1 cellular context compared by ENCODE assay signal in genomic region chr17:44123356-44124117, GRCh38.
A peak's percentile ranks its signal among the peaks of the same experiment; 100 is the strongest.
TF ChIP-seq lines count a peak whose summit lies in the region.

TSS of gene HDAC5 (minus strand) at chr17:44123641. CDS start at chr17:44117515, 6,126 bp downstream.

TF ChIP-seq in A549, 52 proteins besides CTCF, POLR2A, EP300 and RAD21 (continued from another document):
- TF ChIP-seq, protein P1, sequence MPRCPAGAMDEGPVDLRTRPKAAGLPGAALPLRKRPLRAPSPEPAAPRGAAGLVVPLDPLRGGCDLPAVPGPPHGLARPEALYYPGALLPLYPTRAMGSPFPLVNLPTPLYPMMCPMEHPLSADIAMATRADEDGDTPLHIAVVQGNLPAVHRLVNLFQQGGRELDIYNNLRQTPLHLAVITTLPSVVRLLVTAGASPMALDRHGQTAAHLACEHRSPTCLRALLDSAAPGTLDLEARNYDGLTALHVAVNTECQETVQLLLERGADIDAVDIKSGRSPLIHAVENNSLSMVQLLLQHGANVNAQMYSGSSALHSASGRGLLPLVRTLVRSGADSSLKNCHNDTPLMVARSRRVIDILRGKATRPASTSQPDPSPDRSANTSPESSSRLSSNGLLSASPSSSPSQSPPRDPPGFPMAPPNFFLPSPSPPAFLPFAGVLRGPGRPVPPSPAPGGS (IDR thresholded peaks at IDR 0.05), result peak; percentile 55; the same call in 1 of the 3 replicates
- TF ChIP-seq MAX (IDR thresholded peaks at IDR 0.05) (peak; percentile 76; the same call in 1 of the 2 replicates), KDM5A (IDR thresholded peaks at IDR 0.05) (no peak), TP53 (CRISPR knock-in tag; IDR thresholded peaks at IDR 0.05) (no peak), HOXB5 (CRISPR knock-in tag; IDR thresholded peaks at IDR 0.05) (peak; percentile 36; the same call in 1 of the 2 replicates), NPAS2 (CRISPR knock-in tag; IDR thresholded peaks at IDR 0.05; ENCODE audit: borderline replicate concordance) (no peak), HEYL (CRISPR knock-in tag; IDR thresholded peaks at IDR 0.05) (no peak), SMC3 (IDR thresholded peaks at IDR 0.05) (peak; percentile 77), ZFP36 (IDR thresholded peaks at IDR 0.05; ENCODE audit: borderline replicate concordance, partially characterized antibody) (no peak), HOXB13 (CRISPR knock-in tag; IDR thresholded peaks at IDR 0.05; ENCODE audit: low read depth) (no peak)
- TF ChIP-seq, protein P2, sequence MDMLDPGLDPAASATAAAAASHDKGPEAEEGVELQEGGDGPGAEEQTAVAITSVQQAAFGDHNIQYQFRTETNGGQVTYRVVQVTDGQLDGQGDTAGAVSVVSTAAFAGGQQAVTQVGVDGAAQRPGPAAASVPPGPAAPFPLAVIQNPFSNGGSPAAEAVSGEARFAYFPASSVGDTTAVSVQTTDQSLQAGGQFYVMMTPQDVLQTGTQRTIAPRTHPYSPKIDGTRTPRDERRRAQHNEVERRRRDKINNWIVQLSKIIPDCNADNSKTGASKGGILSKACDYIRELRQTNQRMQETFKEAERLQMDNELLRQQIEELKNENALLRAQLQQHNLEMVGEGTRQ (IDR thresholded peaks at IDR 0.05), result peak; percentile 50
